ENCODE assay signal across 9 cellular contexts in the genomic region with DNA sequence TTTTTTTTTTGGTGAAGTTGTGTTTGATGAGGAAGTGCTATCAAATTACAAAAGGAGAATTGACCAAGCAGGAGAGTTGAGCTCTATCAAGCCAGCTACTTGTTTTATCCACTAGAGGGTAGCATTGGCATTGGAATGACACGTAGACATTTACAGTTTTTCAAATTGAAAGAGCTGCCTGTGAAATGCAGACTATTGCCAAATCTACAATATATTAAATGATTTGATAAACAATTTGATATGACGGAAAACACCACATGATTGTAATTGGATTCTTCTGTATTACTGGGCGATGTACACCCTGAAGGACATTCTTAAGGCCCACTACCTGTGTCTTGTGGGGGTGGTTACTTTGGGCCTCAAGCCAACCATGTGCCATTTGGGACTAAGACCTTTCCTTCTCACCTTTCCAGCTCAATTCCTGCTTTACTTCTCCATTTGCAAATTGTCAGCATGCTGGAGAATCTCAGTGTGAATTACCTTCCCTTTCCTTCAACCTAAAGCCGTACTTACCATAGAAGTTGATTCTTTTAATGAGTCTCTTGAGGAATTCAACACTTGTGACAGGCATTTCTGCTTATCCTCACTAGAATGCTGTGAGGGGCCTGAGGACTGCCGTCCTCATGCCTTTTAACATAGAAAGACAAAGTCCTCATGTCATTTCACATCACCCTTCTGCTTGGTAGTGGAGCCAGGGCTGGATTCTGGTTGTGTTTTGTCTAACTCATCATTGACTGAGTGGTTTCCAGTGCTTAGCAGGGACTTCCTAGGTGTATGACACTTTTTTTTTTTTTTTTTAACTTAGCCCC.
DNase-seq lines count a peak whose midpoint lies in the region; ATAC-seq, FAIRE-seq and TF ChIP-seq lines count a peak whose summit lies in the region.
"Had no signal": no experiment of that assay in that cellular context is flagged by ENCODE, and none has a peak within 500 bp of the region (broad histone marks: within the 10 kb centered on the region; RNA-seq: fewer than 3 reads in every experiment).

No MANE protein-coding gene starts in this region.

- H3K9me3 ChIP-seq in Panc1 (ENCODE audit: control insufficient read depth, insufficient read depth, low read depth, low read length) (no peaks in the 10 kb centered on the region), endodermal cell (ENCODE audit: control insufficient read depth, low read length) (no peaks in the 10 kb centered on the region)

- H3K36me3 ChIP-seq in Panc1 (ENCODE audit: control insufficient read depth, insufficient read depth, low read length) (no peaks in the 10 kb centered on the region), endodermal cell (ENCODE audit: control insufficient read depth, insufficient read depth, low read length) (no peaks in the 10 kb centered on the region)

- H3K4me1 ChIP-seq in Panc1 (ENCODE audit: control insufficient read depth, insufficient read depth, low read length) (no peaks in the 10 kb centered on the region), endodermal cell (ENCODE audit: control insufficient read depth, insufficient read depth, low read length) (no peaks in the 10 kb centered on the region)

- H3K27ac Mint-ChIP-seq in activated CD4-positive, alpha-beta T cell treated with anti-CD3 and anti-CD28 coated beads, Interleukin-2, amount 10 ng/mL, durations not matched to agents 7 days and 5 days: no peak overlapping the region
- H3K27ac Mint-ChIP-seq in endodermal cell: no peak overlapping the region

- POLR2A ChIA-PET in activated CD4-positive, alpha-beta T cell treated with anti-CD3 and anti-CD28 coated beads, Interleukin-2, amount 10 ng/mL, durations not matched to agents 7 days and 5 days (lab: Charles Lee): interaction anchor here (0.7 kb wide), 1 partner anchor 338 kb away, joined by 5 read pairs; no protein-coding TSS in a partner anchor
- POLR2A ChIA-PET in Panc1 (lab: Charles Lee): no interaction called here

- H3K4me3 ChIP-seq in Panc1 (ENCODE audit: low read depth in 2 of 2, low read length in 2 of 2) (no peak overlapping the region), endodermal cell (ENCODE audit: low read length) (no peak overlapping the region)

- H3K36me3 Mint-ChIP-seq in activated CD4-positive, alpha-beta T cell treated with anti-CD3 and anti-CD28 coated beads, Interleukin-2, amount 10 ng/mL, durations not matched to agents 7 days and 5 days (ENCODE audit: low read depth): no peaks in the 10 kb centered on the region
- no peaks in the 10 kb centered on the region for H3K36me3 Mint-ChIP-seq in endodermal cell (ENCODE audit: low read depth)

- intact Hi-C loops in Panc1 (cut with micrococcal nuclease; ENCODE audit: unreplicated experiment): loop anchor here (5.0 kb wide), 2 partner anchors 638 to 1868 kb away; no protein-coding TSS in a partner anchor

- BruUV-seq in Panc1 (replicated peaks; lab: Mats Ljungman, UMichigan): no TSS peak

- in situ Hi-C loops in Panc1 (cut with HindIII; ENCODE audit: low pct_unique_long_range_greater_than_20kb, low sequenced_read_pairs): no loop called here

- H3K9ac ChIP-seq in endodermal cell (ENCODE audit: extremely low read depth, low read length, poor library complexity, severe bottlenecking): no peak overlapping the region

- H3K4me1 Mint-ChIP-seq in activated CD4-positive, alpha-beta T cell treated with anti-CD3 and anti-CD28 coated beads, Interleukin-2, amount 10 ng/mL, durations not matched to agents 7 days and 5 days: peaks cover 23% of the 10 kb centered on the region
- H3K4me1 Mint-ChIP-seq in endodermal cell: peaks cover 6% of the 10 kb centered on the region

- CTCF ChIA-PET in activated CD4-positive, alpha-beta T cell treated with anti-CD3 and anti-CD28 coated beads, Interleukin-2, amount 10 ng/mL, durations not matched to agents 7 days and 5 days (lab: Charles Lee): interaction anchor here (0.6 to 1.6 kb wide), 10 partner anchors 10 to 1786 kb away, joined by 3 to 8 read pairs (median 3); no protein-coding TSS in a partner anchor
- CTCF ChIA-PET in Panc1 (lab: Charles Lee): interaction anchor here (0.6 to 1.0 kb wide), 6 partner anchors 73 to 1785 kb away, joined by 3 to 7 read pairs (median 3); no protein-coding TSS in a partner anchor

- no peak for TF ChIP-seq POLR2A in H54 (IDR thresholded peaks at IDR 0.05; ENCODE audit: low read depth, low read length)

- peaks cover 9% of the 10 kb centered on the region for H3K27me3 Mint-ChIP-seq in activated CD4-positive, alpha-beta T cell treated with anti-CD3 and anti-CD28 coated beads, Interleukin-2, amount 10 ng/mL, durations not matched to agents 7 days and 5 days
- H3K27me3 Mint-ChIP-seq in endodermal cell (ENCODE audit: insufficient read depth): no peaks in the 10 kb centered on the region

- peak; percentile 91 for FAIRE-seq in H54 (lab: Jason Lieb, UNC)

- peak; percentile 42 for DNase-seq in activated CD4-positive, alpha-beta T cell treated with anti-CD3 and anti-CD28 coated beads, Interleukin-2, amount 10 ng/mL, durations not matched to agents 7 days and 5 days
- no peak for DNase-seq in activated CD4-positive, alpha-beta T cell treated with anti-CD3 and anti-CD28 coated beads for 48 hours
- DNase-seq in H54 (ENCODE audit: insufficient read length, low spot score) (peak; percentile 30), LoVo (ENCODE audit: low spot score) (peak; percentile 68), Panc1 (ENCODE audit: low read depth, low spot score) (peak; percentile 61), endodermal cell (peak; percentile 54), midbrain (lab: John Stamatoyannopoulos, UW) (peak; percentile 71)

- H3K27ac ChIP-seq in Panc1 (ENCODE audit: low read length) (no peak overlapping the region), endodermal cell (ENCODE audit: low read depth, low read length) (no peak overlapping the region)
- H3K27ac ChIP-seq: epithelial cell of prostate had no signal

- 0 to 43% methylated on average over 1 to 5 of the region's 5 CpGs for WGBS in endodermal cell (ENCODE audit: insufficient coverage in 1 of 2, insufficient read length in 1 of 2), 2 experiments

- ATAC-seq in Panc1 (peak; percentile 78), HG03469 (IDR thresholded peaks at IDR 0.05; ENCODE audit: unreplicated experiment) (no peak)

- no peak overlapping the region for H3K4me3 Mint-ChIP-seq in activated CD4-positive, alpha-beta T cell treated with anti-CD3 and anti-CD28 coated beads, Interleukin-2, amount 10 ng/mL, durations not matched to agents 7 days and 5 days
- no peak overlapping the region for H3K4me3 Mint-ChIP-seq in endodermal cell

- H3K9me3 Mint-ChIP-seq in activated CD4-positive, alpha-beta T cell treated with anti-CD3 and anti-CD28 coated beads, Interleukin-2, amount 10 ng/mL, durations not matched to agents 7 days and 5 days: no peaks in the 10 kb centered on the region
- H3K9me3 Mint-ChIP-seq in endodermal cell: no peaks in the 10 kb centered on the region

- 0 out of 2 replicates have a peak, but pooled peaks cover 2% of the 10 kb centered on the region for H3K27me3 ChIP-seq in Panc1 (ENCODE audit: control insufficient read depth, insufficient read depth, low read length)
- H3K27me3 ChIP-seq in endodermal cell (ENCODE audit: control insufficient read depth, insufficient read depth, low read length, poor library complexity, severe bottlenecking): no peaks in the 10 kb centered on the region

- TF ChIP-seq CTCF in Panc1 (IDR thresholded peaks at IDR 0.05) (peak; percentile 74), endodermal cell (conservative IDR thresholded peaks at IDR 0.05) (peak; percentile 92)
